Comparison of ENCODE assay signal across 9 cellular contexts in genomic region chr7:92461027-92462003, GRCh38. TPM values are rescaled to one million over a fixed set of nuclear protein-coding genes. Genes with fewer than 3 reads are reported as not detected.
A peak's percentile ranks its signal among the peaks of the same experiment; 100 is the strongest.
DNase-seq lines count a peak whose midpoint lies in the region; ATAC-seq and TF ChIP-seq lines count a peak whose summit lies in the region.
"Had no signal": no experiment of that assay in that cellular context is flagged by ENCODE, and none has a peak within 500 bp of the region (broad histone marks: within the 10 kb centered on the region; RNA-seq: fewer than 3 reads in every experiment).

No MANE protein-coding gene starts in this region.

- H3K4me2 ChIP-seq in fibroblast of lung (ENCODE audit: extremely low read depth, insufficient read depth, low read length) = no peak overlapping the region

- peaks cover 20% of the 10 kb centered on the region for H3K36me3 Mint-ChIP-seq in activated B cell treated with CpG ODN at 0.5 μM for 24 hours (ENCODE audit: low read depth)

- ATAC-seq in HG02610 (IDR thresholded peaks at IDR 0.05; ENCODE audit: unreplicated experiment) (peak; percentile 62), activated B cell treated with CpG ODN at 0.5 μM for 24 hours (ENCODE audit: low read depth) (peak; percentile 50), GM21447 (IDR thresholded peaks at IDR 0.05; ENCODE audit: unreplicated experiment) (no peak)

- no peak overlapping the region for H3K27ac ChIP-seq in fibroblast of lung (ENCODE audit: insufficient read depth, low read length)

- intact Hi-C loops in activated B cell treated with CpG ODN at 0.5 μM for 24 hours (cut with micrococcal nuclease) = loop anchor here (1.0 kb wide), 1 partner anchor 37 kb away; no protein-coding TSS in a partner anchor

- no peak overlapping the region for H3K4me3 Mint-ChIP-seq in activated B cell treated with CpG ODN at 0.5 μM for 24 hours

- H3K27me3 Mint-ChIP-seq in activated B cell treated with CpG ODN at 0.5 μM for 24 hours = no peaks in the 10 kb centered on the region

- CTCF ChIA-PET in activated B cell treated with CpG ODN at 0.5 μM for 24 hours (lab: Charles Lee) = interaction anchor here (2.6 kb wide), 1 partner anchor 13 kb away, joined by 15 read pairs; the partner anchor contains the start of gene GATAD1

- peak overlapping the region; percentile 93 for H2AFZ ChIP-seq in fibroblast of lung (ENCODE audit: low read length)

- H3K9ac ChIP-seq in fibroblast of lung (ENCODE audit: insufficient read depth, low read length) = no peak overlapping the region

- POLR2A ChIA-PET in activated B cell treated with CpG ODN at 0.5 μM for 24 hours (lab: Charles Lee) = interaction anchor here (1.6 kb wide), 1 partner anchor 14 kb away, joined by 3 read pairs; the partner anchor contains the start of gene GATAD1

- H3K9me3 ChIP-seq in fibroblast of lung (ENCODE audit: control insufficient read depth, insufficient read depth, low read depth, low read length) = no peaks in the 10 kb centered on the region

- H3K4me1 ChIP-seq in fibroblast of lung (ENCODE audit: control insufficient read depth, extremely low read depth, insufficient read depth, low read length) = no peaks in the 10 kb centered on the region

- H3K36me3 ChIP-seq in fibroblast of lung (ENCODE audit: control insufficient read depth, insufficient read depth, low read length) = peaks cover 2% of the 10 kb centered on the region

- H3K27me3 ChIP-seq in fibroblast of lung (ENCODE audit: control insufficient read depth, insufficient read depth, low read length) = no peaks in the 10 kb centered on the region

- no peaks in the 10 kb centered on the region for H4K20me1 ChIP-seq in fibroblast of lung (ENCODE audit: control insufficient read depth, extremely low read depth, insufficient read depth, low read length)

- TF ChIP-seq CTCF in activated B cell treated with CpG ODN at 0.5 μM for 24 hours (IDR thresholded peaks at IDR 0.05) (no peak), fibroblast of lung (conservative IDR thresholded peaks at IDR 0.05 in 1 of 2, IDR thresholded peaks at IDR 0.05 in 1 of 2; ENCODE audit: low read depth in 1 of 2, low read length in 2 of 2) (peak; percentile 83 to 88)

- H3K27ac Mint-ChIP-seq in activated B cell treated with CpG ODN at 0.5 μM for 24 hours = no peak overlapping the region

- H3K79me2 ChIP-seq in fibroblast of lung (ENCODE audit: control insufficient read depth, insufficient read depth, low read length) = no peaks in the 10 kb centered on the region

- no peaks in the 10 kb centered on the region for H3K9me3 Mint-ChIP-seq in activated B cell treated with CpG ODN at 0.5 μM for 24 hours

- DNase-seq in 8988T = peak; percentile 21
- DNase-seq in GDM1 (lab: John Stamatoyannopoulos, UW) = peak; percentile 2
- DNase-seq in NCI-H146 treated with DMSO at 0.1 percent for 48 hours (lab: John Stamatoyannopoulos, UW; ENCODE audit: unreplicated experiment) = peak; percentile 28
- DNase-seq in activated B cell treated with CpG ODN at 0.5 μM for 24 hours = no peak
- DNase-seq in fibroblast of lung (ENCODE audit: low read depth in 2 of 2) = peak; percentile 33 to 56
- DNase-seq in putamen (ENCODE audit: low spot score) = peak; percentile 16

- no peaks in the 10 kb centered on the region for H3K4me1 Mint-ChIP-seq in activated B cell treated with CpG ODN at 0.5 μM for 24 hours

- H3K4me3 ChIP-seq in fibroblast of lung (replicated peaks in 1 of 4; ENCODE audit: control extremely low read depth in 1 of 4, insufficient read depth in 1 of 4, low read depth in 3 of 4, low read length in 4 of 4) = no peak overlapping the region

RNA-seq across cellular contexts. Expression of gene GATAD1, which starts 14.0 kb away (rescaled TPM):
- total RNA-seq in activated B cell treated with CpG ODN at 0.5 μM for 24 hours (30.6 and 36.2 TPM in 2 replicates), fibroblast of lung (25.9 and 32.4 TPM in 2 replicates)
- 21.7 and 32.1 TPM in 2 replicates for polyA plus RNA-seq in fibroblast of lung
- 11.7 and 17.9 TPM in 2 replicates for polyA plus RNA-seq in fibroblast of lung (2012)
- polyA minus RNA-seq in fibroblast of lung (ENCODE audit: low replicate concordance) = 3.6 and 3.8 TPM in 2 replicates

RNA-seq across cellular contexts. Expression of gene ERVW-1, which starts 16.4 kb away (rescaled TPM):
- not detected in 2 replicates for total RNA-seq in activated B cell treated with CpG ODN at 0.5 μM for 24 hours
- total RNA-seq in fibroblast of lung = not detected in 2 replicates
- polyA plus RNA-seq in fibroblast of lung = not detected in 2 replicates
- polyA plus RNA-seq in fibroblast of lung (2012) = 0.08 TPM in 1 of 2 replicates, not detected in the other
- not detected in 2 replicates for polyA minus RNA-seq in fibroblast of lung (ENCODE audit: low replicate concordance)
- total RNA-seq: glomerular endothelial cell had no signal
